ENCODE assay signal across 8 cellular contexts in the genomic region with DNA sequence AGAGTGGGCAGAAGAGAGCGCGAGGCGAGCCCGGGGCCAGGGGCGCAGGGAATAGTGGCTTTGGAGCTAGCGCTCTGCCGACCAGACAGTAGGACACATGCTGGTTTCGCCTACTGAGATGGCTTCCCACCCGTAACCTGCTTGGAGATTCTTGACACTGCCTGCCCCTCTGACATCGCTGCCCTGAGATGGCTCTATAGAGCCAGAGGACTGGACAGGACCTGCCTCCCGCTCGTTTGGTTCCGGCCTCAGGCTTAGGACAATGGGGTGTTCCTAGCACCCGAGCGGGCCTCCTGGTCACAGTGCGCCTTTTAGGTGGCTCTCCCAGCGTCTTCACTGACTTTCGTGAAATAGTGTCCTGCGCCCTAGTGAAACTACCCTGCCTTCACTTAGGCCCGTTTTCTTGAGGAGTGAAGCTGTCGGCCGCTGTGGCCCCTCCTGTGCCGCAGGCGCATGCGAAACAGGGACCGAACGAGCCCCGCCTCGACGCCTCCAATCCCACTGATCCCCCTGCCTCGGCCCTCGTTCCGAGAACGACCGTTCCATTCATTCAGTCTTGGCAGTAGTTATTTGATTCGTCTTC. TPM values are rescaled to one million over a fixed set of nuclear protein-coding genes. Genes with fewer than 3 reads are reported as not detected.
DNase-seq lines count a peak whose midpoint lies in the region; ATAC-seq and TF ChIP-seq lines count a peak whose summit lies in the region.

No MANE protein-coding gene starts in this region.

- POLR2A ChIA-PET in CD8-positive, alpha-beta memory T cell (lab: Charles Lee), result interaction anchor here (0.5 to 2.6 kb wide), 8 partner anchors 23 to 185 kb away, joined by 3 to 32 read pairs (median 10); partner anchors contain the start of genes ITGB1BP2, NONO, OGT and ZMYM3
- POLR2A ChIA-PET in PC-3 (lab: Charles Lee; ENCODE audit: unreplicated experiment), result interaction anchor here (0.6 to 1.4 kb wide), 6 partner anchors 84 to 887 kb away, joined by 7 to 17 read pairs (median 14); partner anchors contain the start of gene NONO

- BruUV-seq in PC-3 (replicated peaks; lab: Mats Ljungman, UMichigan), result TSS peak; percentile 64

- peaks cover 8% of the 10 kb centered on the region for H3K36me3 ChIP-seq in CD8-positive, alpha-beta memory T cell (ENCODE audit: insufficient read depth, low read length)
- peaks cover 8% of the 10 kb centered on the region; the same call in 1 of the 2 replicates for H3K36me3 ChIP-seq in PC-3 (ENCODE audit: low read depth, low read length)
- H3K36me3 ChIP-seq in cardiac muscle cell, result no peaks in the 10 kb centered on the region
- peaks cover 7 to 9% of the 10 kb centered on the region in 2 experiments for H3K36me3 ChIP-seq in trophoblast cell (ENCODE audit: control insufficient read depth in 1 of 2, insufficient read depth in 2 of 2, low read length in 2 of 2)

- peak overlapping the region; percentile 73 for H4K12ac ChIP-seq in trophoblast cell (ENCODE audit: low read depth, low read length)

- H3K27ac ChIP-seq in CD8-positive, alpha-beta memory T cell (ENCODE audit: low read depth, low read length), result peak overlapping the region; percentile 91
- peak overlapping the region; percentile 87 for H3K27ac ChIP-seq in PC-3 (ENCODE audit: low read length)
- peak overlapping the region; percentile 82 for H3K27ac ChIP-seq in cardiac muscle cell
- H3K27ac ChIP-seq in trophoblast cell (ENCODE audit: low read depth, low read length), result peak overlapping the region; percentile 59

- H2AFZ ChIP-seq in PC-3 (ENCODE audit: low read length) (peak overlapping the region; percentile 48), trophoblast cell (ENCODE audit: insufficient read depth, low read length, poor library complexity) (peak overlapping the region; percentile 75)

- H3K18ac ChIP-seq in trophoblast cell (ENCODE audit: low read length), result peak overlapping the region; percentile 60

- CTCF ChIA-PET in CD8-positive, alpha-beta memory T cell (lab: Charles Lee), result interaction anchor here (1.6 to 2.1 kb wide), 2 partner anchors 83 to 112 kb away, joined by 4 to 8 read pairs; partner anchors contain the start of genes NONO and ZMYM3
- CTCF ChIA-PET in PC-3 (lab: Charles Lee), result interaction anchor here (0.6 kb wide), 2 partner anchors 113 to 285 kb away, joined by 3 to 10 read pairs; partner anchors contain the start of gene ZMYM3

- intact Hi-C loops in PC-3 (cut with micrococcal nuclease), result loop anchor here (1.0 to 2.0 kb wide), 2 partner anchors 82 to 112 kb away; partner anchors contain the start of gene ZMYM3

- peak overlapping the region; percentile 86 to 99 (median 97) for H3K4me3 Mint-ChIP-seq in CD8-positive, alpha-beta memory T cell

- H3K9me3 Mint-ChIP-seq in CD8-positive, alpha-beta memory T cell, result peaks cover 0 to 2% (median 0%) of the 10 kb centered on the region in 5 donors

- peaks cover 0 to 2% of the 10 kb centered on the region in 2 donors for H3K27me3 Mint-ChIP-seq in CD8-positive, alpha-beta memory T cell

- peaks cover 0 to 40% (median 0%) of the 10 kb centered on the region in 3 donors for H3K36me3 Mint-ChIP-seq in CD8-positive, alpha-beta memory T cell

- no peak for TF ChIP-seq CTCF in PC-3 (conservative IDR thresholded peaks at IDR 0.05; ENCODE audit: low read depth, low read length)
- TF ChIP-seq CTCF in cardiac muscle cell (IDR thresholded peaks at IDR 0.05; ENCODE audit: low read depth, low read length), result no peak

- peak; percentile 3 to 46 (median 7) for DNase-seq in CD8-positive, alpha-beta memory T cell
- DNase-seq in PC-3 (no peak), cardiac muscle cell (ENCODE audit: low read depth in 1 of 2, low spot score in 1 of 2) (peak; percentile 13 to 33), trophoblast cell (peak in 1 of 2 donors; percentile 28), SHP77 treated with DMSO at 0.1 percent for 48 hours (lab: John Stamatoyannopoulos, UW) (no peak)
- peak; percentile 43 for DNase-seq in activated naive CD4-positive, alpha-beta T cell treated with anti-CD3 and anti-CD28 coated beads, Interleukin-2, amount 50 U/mL, for 16 hours

- H3K4me1 ChIP-seq in CD8-positive, alpha-beta memory T cell (ENCODE audit: insufficient read depth, low read length), result peaks cover 19% of the 10 kb centered on the region
- peaks cover 11% of the 10 kb centered on the region for H3K4me1 ChIP-seq in PC-3 (ENCODE audit: insufficient read depth, low read length)
- H3K4me1 ChIP-seq in cardiac muscle cell (ENCODE audit: low read depth), result no peaks in the 10 kb centered on the region
- peaks cover 0 to 3% of the 10 kb centered on the region in 2 experiments for H3K4me1 ChIP-seq in trophoblast cell (ENCODE audit: control insufficient read depth in 1 of 2, insufficient read depth in 2 of 2, low read length in 2 of 2)

- no peaks in the 10 kb centered on the region for H3F3A ChIP-seq in PC-3 (ENCODE audit: low read length, unreplicated experiment)

- H3K9me2 ChIP-seq in PC-3 (replicated peaks; ENCODE audit: low read length), result no peaks in the 10 kb centered on the region

- H3K4ac ChIP-seq in trophoblast cell (ENCODE audit: low read depth, low read length), result peak overlapping the region; percentile 43

- H3K9me3 ChIP-seq in CD8-positive, alpha-beta memory T cell (ENCODE audit: low read length), result no peaks in the 10 kb centered on the region
- H3K9me3 ChIP-seq in PC-3 (ENCODE audit: low read length), result no peaks in the 10 kb centered on the region
- no peaks in the 10 kb centered on the region for H3K9me3 ChIP-seq in cardiac muscle cell (ENCODE audit: low read depth)
- no peaks in the 10 kb centered on the region for H3K9me3 ChIP-seq in trophoblast cell (ENCODE audit: insufficient read depth, low read depth, low read length)

- peak overlapping the region; percentile 70 for H4K8ac ChIP-seq in trophoblast cell (ENCODE audit: low read depth, low read length)

- peak overlapping the region; percentile 37 for H2BK5ac ChIP-seq in trophoblast cell (ENCODE audit: low read depth, low read length, poor library complexity)

- peak overlapping the region; percentile 32 for H4K91ac ChIP-seq in trophoblast cell (ENCODE audit: low read depth, low read length)

- H2BK12ac ChIP-seq in trophoblast cell (ENCODE audit: low read length), result no peak overlapping the region

- peak overlapping the region; percentile 93 for H3K4me3 ChIP-seq in CD8-positive, alpha-beta memory T cell (ENCODE audit: low read length)
- H3K4me3 ChIP-seq in PC-3 (ENCODE audit: low read length) (peak overlapping the region; percentile 81), cardiac muscle cell (peak overlapping the region; percentile 58), trophoblast cell (ENCODE audit: low read depth, low read length) (peak overlapping the region; percentile 98)

- H2AK5ac ChIP-seq in trophoblast cell (ENCODE audit: low read length), result no peak overlapping the region

- H3K79me1 ChIP-seq in trophoblast cell (ENCODE audit: low read length), result peaks cover 10% of the 10 kb centered on the region

- H3K4me2 ChIP-seq in PC-3 (ENCODE audit: low read length) (peak overlapping the region; percentile 92), trophoblast cell (ENCODE audit: low read length) (peak overlapping the region; percentile 89)

- H2BK120ac ChIP-seq in trophoblast cell (ENCODE audit: insufficient read depth, low read length, poor library complexity), result peak overlapping the region; percentile 64

- H3K9ac ChIP-seq in PC-3 (ENCODE audit: low read length) (peak overlapping the region; percentile 98), trophoblast cell (ENCODE audit: low read length) (peak overlapping the region; percentile 95)

- no CpG with 5 or more reads among the region's 36 CpGs for WGBS in trophoblast cell (ENCODE audit: extremely low coverage, insufficient coverage, insufficient read length)

- ATAC-seq in GM21825 (IDR thresholded peaks at IDR 0.05; ENCODE audit: unreplicated experiment) (peak; percentile 9), PC-3 (peak; percentile 17), HG02623 (IDR thresholded peaks at IDR 0.05; ENCODE audit: unreplicated experiment) (no peak)

- H3K14ac ChIP-seq in trophoblast cell (ENCODE audit: low read length), result peak overlapping the region; percentile 94

- 0 out of 2 replicates have a peak, but pooled peaks cover 15% of the 10 kb centered on the region for H4K20me1 ChIP-seq in PC-3 (ENCODE audit: low read length)

- no peaks in the 10 kb centered on the region for H3K27me3 ChIP-seq in CD8-positive, alpha-beta memory T cell (ENCODE audit: insufficient read depth, low read length, poor library complexity, severe bottlenecking)
- H3K27me3 ChIP-seq in PC-3 (ENCODE audit: low read length), result no peaks in the 10 kb centered on the region
- no peaks in the 10 kb centered on the region for H3K27me3 ChIP-seq in cardiac muscle cell
- H3K27me3 ChIP-seq in trophoblast cell (ENCODE audit: insufficient read depth, low read length), result no peaks in the 10 kb centered on the region

- H3K4me1 Mint-ChIP-seq in CD8-positive, alpha-beta memory T cell, result peaks cover 31 to 36% (median 32%) of the 10 kb centered on the region in 3 donors

- H3K79me2 ChIP-seq in PC-3 (ENCODE audit: low read length) (peaks cover 51% of the 10 kb centered on the region), trophoblast cell (ENCODE audit: control insufficient read depth, insufficient read depth, low read length, poor library complexity) (peaks cover 9% of the 10 kb centered on the region)

- peak overlapping the region; percentile 89 to 99 (median 98) for H3K27ac Mint-ChIP-seq in CD8-positive, alpha-beta memory T cell

- no peak overlapping the region for H3K23ac ChIP-seq in trophoblast cell (ENCODE audit: low read length)

RNA-seq across cellular contexts. Expression of gene TAF1, which starts 0.6 kb away (rescaled TPM):
- total RNA-seq in CD8-positive, alpha-beta memory T cell, result 10 to 100 TPM; 34.0 to 34.7 TPM
- polyA plus RNA-seq in CD8-positive, alpha-beta memory T cell, result 9.0 TPM
- total RNA-seq in PC-3 (2014; rRNA removed) (36.8 and 45.2 TPM in 2 replicates), cardiac muscle cell (16.1 and 43.1 TPM in 2 replicates)
- polyA plus RNA-seq in cardiac muscle cell, result 3.8 and 7.8 TPM in 2 replicates
- polyA plus RNA-seq in trophoblast cell (2013), result 11.5 TPM in 2 replicates

Comparison
In these comparisons a context has a peak if more than half of its experiments do, and no peak if none do; other contexts are left out.
1. DNase-seq: peak in CD8-positive, alpha-beta memory T cell (5 of 5), activated naive CD4-positive, alpha-beta T cell treated with anti-CD3 and anti-CD28 coated beads, Interleukin-2, amount 50 U/mL, for 16 hours (single experiment) and cardiac muscle cell (2 of 2); none in PC-3 (single experiment) and SHP77 treated with DMSO at 0.1 percent for 48 hours (single experiment).
2. Peak in every context shown above with its lines, with median percentiles within 50 percentile points of each other: H3K27ac ChIP-seq and H3K4me3 ChIP-seq.